Comparison of ENCODE assay signal across 12 cellular contexts in genomic region chr16:49986351-49987124, GRCh38. TPM values are rescaled to one million over a fixed set of nuclear protein-coding genes. Genes with fewer than 3 reads are reported as not detected.
DNase-seq lines count a peak whose midpoint lies in the region; ATAC-seq and TF ChIP-seq lines count a peak whose summit lies in the region.
"Had no signal": no experiment of that assay in that cellular context is flagged by ENCODE, and none has a peak within 500 bp of the region (broad histone marks: within the 10 kb centered on the region; RNA-seq: fewer than 3 reads in every experiment).

No MANE protein-coding gene starts in this region.

- no peak for ATAC-seq in GM18505 (IDR thresholded peaks at IDR 0.05; ENCODE audit: unreplicated experiment)
- ATAC-seq: stimulated activated memory B cell treated with anti-CD40 and anti-IgM and Interleukin-4, amounts not matched to agents 10 μg/mL and 1 μg/mL and 100 μg/mL, for 72 hours had no signal

- no peaks in the 10 kb centered on the region for H3F3A ChIP-seq in neural progenitor cell (ENCODE audit: low read depth)

- no peaks in the 10 kb centered on the region for H3K36me3 ChIP-seq in neural progenitor cell

- H2AFZ ChIP-seq in neural progenitor cell (replicated peaks), result peak overlapping the region; percentile 68

- no peak overlapping the region for H3K27ac Mint-ChIP-seq in neural progenitor cell
- H3K27ac Mint-ChIP-seq: stimulated activated memory B cell treated with anti-CD40 and anti-IgM and Interleukin-4, amounts not matched to agents 10 μg/mL and 1 μg/mL and 100 μg/mL, for 72 hours had no signal

- no peaks in the 10 kb centered on the region for H3K79me2 ChIP-seq in neural progenitor cell (ENCODE audit: low read depth)

- no peaks in the 10 kb centered on the region for H3K27me3 Mint-ChIP-seq in neural progenitor cell (ENCODE audit: insufficient read depth, low read depth)

- no peak overlapping the region for H3K4me2 ChIP-seq in neural progenitor cell

- H3K4me1 ChIP-seq in neural progenitor cell, result no peaks in the 10 kb centered on the region

- H3K27ac ChIP-seq in neural progenitor cell (no peak overlapping the region), substantia nigra (ENCODE audit: low read depth, low read length, poor library complexity, severe bottlenecking) (no peak overlapping the region)

- CTCF ChIA-PET in HEK293T (lab: Yijun Ruan, JAX), result no interaction called here

- DNase-seq in DMS 273 treated with DMSO at 0.1 percent for 48 hours (lab: John Stamatoyannopoulos, UW) (peak; percentile 59), M059J (ENCODE audit: low read depth) (peak; percentile 82), brain pericyte (ENCODE audit: low read depth, low spot score) (peak; percentile 36), neural progenitor cell (ENCODE audit: low spot score) (no peak), NCI-H1436 (lab: John Stamatoyannopoulos, UW) (no peak), substantia nigra (lab: John Stamatoyannopoulos, UW) (no peak), HEK293T (ENCODE audit: extremely low spot score) (no peak)
- DNase-seq: glutamatergic neuron; NCI-H2081 treated with DMSO at 0.1 percent for 48 hours; stimulated activated CD4-positive, alpha-beta T cell treated with anti-CD3 and anti-CD28 coated beads, Interleukin-12 subunit alpha, Interleukin-12 subunit beta, amount 100 ng/mL, for 4 hours had no signal

- no peaks in the 10 kb centered on the region for H3K27me3 ChIP-seq in neural progenitor cell

- H3K9me3 ChIP-seq in neural progenitor cell (ENCODE audit: low read depth), result no peaks in the 10 kb centered on the region

- peaks cover 3% of the 10 kb centered on the region for H3K4me1 Mint-ChIP-seq in neural progenitor cell
- H3K4me1 Mint-ChIP-seq: stimulated activated memory B cell treated with anti-CD40 and anti-IgM and Interleukin-4, amounts not matched to agents 10 μg/mL and 1 μg/mL and 100 μg/mL, for 72 hours had no signal

- TF ChIP-seq CTCF in neural progenitor cell (IDR thresholded peaks at IDR 0.05), result no peak

- H4K20me1 ChIP-seq in neural progenitor cell (ENCODE audit: low read depth), result no peaks in the 10 kb centered on the region

- no peak overlapping the region for H3K4me3 ChIP-seq in neural progenitor cell

- H3K9ac ChIP-seq in neural progenitor cell, result no peak overlapping the region

- H3K36me3 Mint-ChIP-seq in neural progenitor cell, result no peaks in the 10 kb centered on the region
- H3K36me3 Mint-ChIP-seq: stimulated activated memory B cell treated with anti-CD40 and anti-IgM and Interleukin-4, amounts not matched to agents 10 μg/mL and 1 μg/mL and 100 μg/mL, for 72 hours had no signal

- no peak overlapping the region for H3K4me3 Mint-ChIP-seq in neural progenitor cell
- H3K4me3 Mint-ChIP-seq: stimulated activated memory B cell treated with anti-CD40 and anti-IgM and Interleukin-4, amounts not matched to agents 10 μg/mL and 1 μg/mL and 100 μg/mL, for 72 hours had no signal

- H3K9me3 Mint-ChIP-seq in neural progenitor cell, result no peaks in the 10 kb centered on the region
- H3K9me3 Mint-ChIP-seq: stimulated activated memory B cell treated with anti-CD40 and anti-IgM and Interleukin-4, amounts not matched to agents 10 μg/mL and 1 μg/mL and 100 μg/mL, for 72 hours had no signal

- POLR2A ChIA-PET in HEK293T (lab: Yijun Ruan, JAX), result no interaction called here

- TF ChIP-seq POLR2A in GM18505 (IDR thresholded peaks at IDR 0.05; ENCODE audit: borderline replicate concordance, extremely low read depth, insufficient read depth, insufficient read length), result no peak

TF ChIP-seq in HEK293T, 16 proteins besides CTCF, POLR2A, EP300 and RAD21:
- TF ChIP-seq ARNT (IDR thresholded peaks at IDR 0.05), result no peak
- no peak for TF ChIP-seq FOXM1 (IDR thresholded peaks at IDR 0.05; ENCODE audit: borderline replicate concordance)
- TF ChIP-seq LEF1 (IDR thresholded peaks at IDR 0.05; ENCODE audit: borderline replicate concordance), result no peak
- no peak for TF ChIP-seq ZNF384 (IDR thresholded peaks at IDR 0.05)
- no peak for TF ChIP-seq HDGF (IDR thresholded peaks at IDR 0.05; ENCODE audit: borderline replicate concordance)
- TF ChIP-seq ELF4 (IDR thresholded peaks at IDR 0.05), result no peak
- no peak for TF ChIP-seq L3MBTL2 (conservative IDR thresholded peaks at IDR 0.05)
- TF ChIP-seq SP1 (IDR thresholded peaks at IDR 0.05), result no peak
- TF ChIP-seq NFRKB (IDR thresholded peaks at IDR 0.05), result no peak
- no peak for TF ChIP-seq SUZ12 (IDR thresholded peaks at IDR 0.05)
- TF ChIP-seq PKNOX1 (IDR thresholded peaks at IDR 0.05), result no peak
- TF ChIP-seq FOXA1 (IDR thresholded peaks at IDR 0.05), result no peak
- TF ChIP-seq BHLHE40 (IDR thresholded peaks at IDR 0.05; ENCODE audit: borderline replicate concordance), result no peak
- no peak for TF ChIP-seq CTBP1 (IDR thresholded peaks at IDR 0.05; ENCODE audit: borderline replicate concordance)
- no peak for TF ChIP-seq FOXK2 (IDR thresholded peaks at IDR 0.05)
- TF ChIP-seq TARDBP (IDR thresholded peaks at IDR 0.05), result no peak

RNA-seq across cellular contexts. Expression of gene CNEP1R1, which starts 38.5 kb away (rescaled TPM):
- 39.5 and 43.4 TPM in 2 replicates for total RNA-seq in M059J (2014; rRNA removed; shearing (Covaris generic))
- total RNA-seq in neural progenitor cell (ENCODE audit: low replicate concordance), result 37.9 and 52.7 TPM in 2 replicates

Comparison
In these comparisons a context has a peak if more than half of its experiments do, and no peak if none do; other contexts are left out.
1. DNase-seq: peak in DMS 273 treated with DMSO at 0.1 percent for 48 hours (single experiment), M059J (single experiment) and brain pericyte (single experiment); none in neural progenitor cell (single experiment), NCI-H1436 (single experiment), substantia nigra (0 of 49) and HEK293T (single experiment).